Comparison of ENCODE assay signal across 11 cellular contexts in genomic region chr19:34851277-34851804, GRCh38.
A peak's percentile ranks its signal among the peaks of the same experiment; 100 is the strongest.
DNase-seq lines count a peak whose midpoint lies in the region; ATAC-seq and TF ChIP-seq lines count a peak whose summit lies in the region.
"Had no signal": no experiment of that assay in that cellular context is flagged by ENCODE, and none has a peak within 500 bp of the region (broad histone marks: within the 10 kb centered on the region; RNA-seq: fewer than 3 reads in every experiment).

No MANE protein-coding gene starts in this region.

- H3K27me3 ChIP-seq in GM23338 (ENCODE audit: insufficient read depth) (no peaks in the 10 kb centered on the region), sigmoid colon (peaks cover 0 to 2% (median 0%) of the 10 kb centered on the region in 3 donors)

- TF ChIP-seq POLR2A in sigmoid colon (IDR thresholded peaks at IDR 0.05), result no peak

- H4K20me1 ChIP-seq in GM23338 (replicated peaks; ENCODE audit: insufficient read depth) (no peaks in the 10 kb centered on the region), OCI-LY7 (ENCODE audit: insufficient read depth, low read length) (no peaks in the 10 kb centered on the region)

- H2AFZ ChIP-seq in GM23338 (no peak overlapping the region), OCI-LY7 (ENCODE audit: low read length) (no peak overlapping the region)

- TF ChIP-seq EP300 in sigmoid colon (IDR thresholded peaks at IDR 0.05), result no peak

- no peak overlapping the region for H3K4me3 Mint-ChIP-seq in GM23338

- no peaks in the 10 kb centered on the region; the same call in 2 of the 3 replicates for H3K36me3 Mint-ChIP-seq in GM23338 (ENCODE audit: low read depth)

- TF ChIP-seq CTCF in GM23338 (conservative IDR thresholded peaks at IDR 0.05; ENCODE audit: low read depth in 2 of 2) (peak; percentile 42 to 78), OCI-LY7 (conservative IDR thresholded peaks at IDR 0.05; ENCODE audit: low read length) (peak; percentile 61), sigmoid colon (IDR thresholded peaks at IDR 0.05) (no peak)

- no peak overlapping the region for H3K27ac ChIP-seq in GM23338 (ENCODE audit: low read depth)
- no peak overlapping the region for H3K27ac ChIP-seq in OCI-LY7 (ENCODE audit: low read depth, low read length, poor library complexity, severe bottlenecking)
- no peak overlapping the region for H3K27ac ChIP-seq in sigmoid colon

- H3K4me2 ChIP-seq in GM23338 (no peak overlapping the region), OCI-LY7 (ENCODE audit: low read length) (no peak overlapping the region)
- H3K4me2 ChIP-seq: smooth muscle cell had no signal

- H3K36me3 ChIP-seq in GM23338 (ENCODE audit: insufficient read depth), result no peaks in the 10 kb centered on the region
- no peaks in the 10 kb centered on the region for H3K36me3 ChIP-seq in OCI-LY7 (ENCODE audit: insufficient read depth, low read length)
- H3K36me3 ChIP-seq in sigmoid colon, result no peaks in the 10 kb centered on the region

- no peak overlapping the region for H3K4me3 ChIP-seq in GM23338
- H3K4me3 ChIP-seq in OCI-LY7 (ENCODE audit: low read depth, low read length, poor library complexity, severe bottlenecking), result no peak overlapping the region
- no peak overlapping the region for H3K4me3 ChIP-seq in sigmoid colon
- H3K4me3 ChIP-seq: smooth muscle cell had no signal

- ATAC-seq in GM23338 (peak; percentile 95), HG03442 (IDR thresholded peaks at IDR 0.05; ENCODE audit: unreplicated experiment) (no peak)

- POLR2A ChIA-PET in OCI-LY7 (lab: Charles Lee), result no interaction called here

- peaks cover 6% of the 10 kb centered on the region for H3K4me1 Mint-ChIP-seq in GM23338

- DNase-seq in COLO668 (lab: John Stamatoyannopoulos, UW; ENCODE audit: unreplicated experiment), result peak; percentile 28
- DNase-seq in GM23338 (ENCODE audit: low spot score), result peak; percentile 73
- DNase-seq in OCI-LY7 (ENCODE audit: low spot score), result peak; percentile 65
- peak; percentile 54 for DNase-seq in iPS-NIHi11 (ENCODE audit: low spot score)
- DNase-seq in NCI-H524 treated with DMSO at 0.1 percent for 48 hours (lab: John Stamatoyannopoulos, UW), result no peak
- DNase-seq in sigmoid colon, result no peak
- DNase-seq: activated CD8-positive, alpha-beta memory T cell treated with anti-CD3 and anti-CD28 coated beads, Interleukin-2, amount 50 U/mL, for 4 hours; EL; NCI-H2029 treated with DMSO at 0.1 percent for 48 hours had no signal

- H3K27ac Mint-ChIP-seq in GM23338, result no peak overlapping the region

- intact Hi-C loops in OCI-LY7 (cut with micrococcal nuclease; ENCODE audit: unreplicated experiment), result no loop called here
- intact Hi-C loops in sigmoid colon (cut with DNase I), result no loop called here

- H3K9me2 ChIP-seq in GM23338 (ENCODE audit: insufficient read depth) (no peaks in the 10 kb centered on the region), OCI-LY7 (ENCODE audit: insufficient read depth, low read length) (no peaks in the 10 kb centered on the region)

- H3K79me2 ChIP-seq in GM23338 (replicated peaks; ENCODE audit: insufficient read depth) (no peaks in the 10 kb centered on the region), OCI-LY7 (ENCODE audit: insufficient read depth, low read depth, low read length) (no peaks in the 10 kb centered on the region)

- H3K9me3 ChIP-seq in OCI-LY7 (ENCODE audit: low read length) (peaks cover under 1% of the 10 kb centered on the region; the same call in 1 of the 2 replicates), sigmoid colon (no peaks in the 10 kb centered on the region)

- CTCF ChIA-PET in OCI-LY7 (lab: Charles Lee; ENCODE audit: unreplicated experiment), result no interaction called here

- H3K27me3 Mint-ChIP-seq in GM23338 (ENCODE audit: insufficient read depth, low read depth, poor library complexity), result no peaks in the 10 kb centered on the region

- BruUV-seq in OCI-LY7 (replicated peaks; lab: Mats Ljungman, UMichigan), result no TSS peak

- WGBS in sigmoid colon, 2 donors, result 82 to 85% methylated on average over 11 of the region's 11 CpGs

- no peaks in the 10 kb centered on the region for H3K4me1 ChIP-seq in GM23338 (ENCODE audit: insufficient read depth)
- peaks cover 23% of the 10 kb centered on the region for H3K4me1 ChIP-seq in OCI-LY7 (ENCODE audit: insufficient read depth, low read length, poor library complexity, severe bottlenecking)
- H3K4me1 ChIP-seq in sigmoid colon, result no peaks in the 10 kb centered on the region

- no peaks in the 10 kb centered on the region for H3F3A ChIP-seq in GM23338 (replicated peaks; ENCODE audit: low read depth)

- no peaks in the 10 kb centered on the region; the same call in 2 of the 3 replicates for H3K9me3 Mint-ChIP-seq in GM23338

TF ChIP-seq in GM23338, 12 proteins besides CTCF, POLR2A, EP300 and RAD21 (continues in another document):
- no peak for TF ChIP-seq JUNB (IDR thresholded peaks at IDR 0.05; ENCODE audit: unreplicated experiment)
- no peak for TF ChIP-seq CREB1 (CRISPR knock-in tag; IDR thresholded peaks at IDR 0.05; ENCODE audit: low read depth)
- TF ChIP-seq, protein P1, sequence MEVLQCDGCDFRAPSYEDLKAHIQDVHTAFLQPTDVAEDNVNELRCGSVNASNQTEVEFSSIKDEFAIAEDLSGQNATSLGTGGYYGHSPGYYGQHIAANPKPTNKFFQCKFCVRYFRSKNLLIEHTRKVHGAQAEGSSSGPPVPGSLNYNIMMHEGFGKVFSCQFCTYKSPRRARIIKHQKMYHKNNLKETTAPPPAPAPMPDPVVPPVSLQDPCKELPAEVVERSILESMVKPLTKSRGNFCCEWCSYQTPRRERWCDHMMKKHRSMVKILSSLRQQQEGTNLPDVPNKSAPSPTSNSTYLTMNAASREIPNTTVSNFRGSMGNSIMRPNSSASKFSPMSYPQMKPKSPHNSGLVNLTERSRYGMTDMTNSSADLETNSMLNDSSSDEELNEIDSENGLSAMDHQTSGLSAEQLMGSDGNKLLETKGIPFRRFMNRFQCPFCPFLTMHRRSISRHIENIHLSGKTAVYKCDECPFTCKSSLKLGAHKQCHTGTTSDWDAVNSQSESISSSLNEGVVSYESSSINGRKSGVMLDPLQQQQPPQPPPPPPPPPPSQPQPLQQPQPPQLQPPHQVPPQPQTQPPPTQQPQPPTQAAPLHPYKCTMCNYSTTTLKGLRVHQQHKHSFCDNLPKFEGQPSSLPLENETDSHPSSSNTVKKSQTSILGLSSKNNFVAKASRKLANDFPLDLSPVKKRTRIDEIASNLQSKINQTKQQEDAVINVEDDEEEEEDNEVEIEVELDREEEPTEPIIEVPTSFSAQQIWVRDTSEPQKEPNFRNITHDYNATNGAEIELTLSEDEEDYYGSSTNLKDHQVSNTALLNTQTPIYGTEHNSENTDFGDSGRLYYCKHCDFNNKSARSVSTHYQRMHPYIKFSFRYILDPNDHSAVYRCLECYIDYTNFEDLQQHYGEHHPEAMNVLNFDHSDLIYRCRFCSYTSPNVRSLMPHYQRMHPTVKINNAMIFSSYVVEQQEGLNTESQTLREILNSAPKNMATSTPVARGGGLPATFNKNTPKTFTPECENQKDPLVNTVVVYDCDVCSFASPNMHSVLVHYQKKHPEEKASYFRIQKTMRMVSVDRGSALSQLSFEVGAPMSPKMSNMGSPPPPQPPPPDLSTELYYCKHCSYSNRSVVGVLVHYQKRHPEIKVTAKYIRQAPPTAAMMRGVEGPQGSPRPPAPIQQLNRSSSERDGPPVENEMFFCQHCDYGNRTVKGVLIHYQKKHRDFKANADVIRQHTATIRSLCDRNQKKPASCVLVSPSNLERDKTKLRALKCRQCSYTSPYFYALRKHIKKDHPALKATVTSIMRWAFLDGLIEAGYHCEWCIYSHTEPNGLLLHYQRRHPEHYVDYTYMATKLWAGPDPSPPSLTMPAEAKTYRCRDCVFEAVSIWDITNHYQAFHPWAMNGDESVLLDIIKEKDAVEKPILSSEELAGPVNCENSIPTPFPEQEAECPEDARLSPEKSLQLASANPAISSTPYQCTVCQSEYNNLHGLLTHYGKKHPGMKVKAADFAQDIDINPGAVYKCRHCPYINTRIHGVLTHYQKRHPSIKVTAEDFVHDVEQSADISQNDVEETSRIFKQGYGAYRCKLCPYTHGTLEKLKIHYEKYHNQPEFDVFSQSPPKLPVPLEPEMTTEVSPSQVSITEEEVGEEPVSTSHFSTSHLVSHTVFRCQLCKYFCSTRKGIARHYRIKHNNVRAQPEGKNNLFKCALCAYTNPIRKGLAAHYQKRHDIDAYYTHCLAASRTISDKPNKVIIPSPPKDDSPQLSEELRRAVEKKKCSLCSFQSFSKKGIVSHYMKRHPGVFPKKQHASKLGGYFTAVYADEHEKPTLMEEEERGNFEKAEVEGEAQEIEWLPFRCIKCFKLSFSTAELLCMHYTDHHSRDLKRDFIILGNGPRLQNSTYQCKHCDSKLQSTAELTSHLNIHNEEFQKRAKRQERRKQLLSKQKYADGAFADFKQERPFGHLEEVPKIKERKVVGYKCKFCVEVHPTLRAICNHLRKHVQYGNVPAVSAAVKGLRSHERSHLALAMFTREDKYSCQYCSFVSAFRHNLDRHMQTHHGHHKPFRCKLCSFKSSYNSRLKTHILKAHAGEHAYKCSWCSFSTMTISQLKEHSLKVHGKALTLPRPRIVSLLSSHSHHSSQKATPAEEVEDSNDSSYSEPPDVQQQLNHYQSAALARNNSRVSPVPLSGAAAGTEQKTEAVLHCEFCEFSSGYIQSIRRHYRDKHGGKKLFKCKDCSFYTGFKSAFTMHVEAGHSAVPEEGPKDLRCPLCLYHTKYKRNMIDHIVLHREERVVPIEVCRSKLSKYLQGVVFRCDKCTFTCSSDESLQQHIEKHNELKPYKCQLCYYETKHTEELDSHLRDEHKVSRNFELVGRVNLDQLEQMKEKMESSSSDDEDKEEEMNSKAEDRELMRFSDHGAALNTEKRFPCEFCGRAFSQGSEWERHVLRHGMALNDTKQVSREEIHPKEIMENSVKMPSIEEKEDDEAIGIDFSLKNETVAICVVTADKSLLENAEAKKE (CRISPR knock-in tag; IDR thresholded peaks at IDR 0.05), result no peak

Comparison
In these comparisons a context has a peak if more than half of its experiments do, and no peak if none do; other contexts are left out.
1. DNase-seq: peak in COLO668 (single experiment), GM23338 (single experiment), OCI-LY7 (single experiment) and iPS-NIHi11 (single experiment); none in NCI-H524 treated with DMSO at 0.1 percent for 48 hours (single experiment) and sigmoid colon (single experiment).
2. CTCF ChIP-seq: peak in GM23338 (2 of 2) and OCI-LY7 (single experiment); none in sigmoid colon (0 of 4).